14 cellular contexts compared by ENCODE assay signal in the genomic region with DNA sequence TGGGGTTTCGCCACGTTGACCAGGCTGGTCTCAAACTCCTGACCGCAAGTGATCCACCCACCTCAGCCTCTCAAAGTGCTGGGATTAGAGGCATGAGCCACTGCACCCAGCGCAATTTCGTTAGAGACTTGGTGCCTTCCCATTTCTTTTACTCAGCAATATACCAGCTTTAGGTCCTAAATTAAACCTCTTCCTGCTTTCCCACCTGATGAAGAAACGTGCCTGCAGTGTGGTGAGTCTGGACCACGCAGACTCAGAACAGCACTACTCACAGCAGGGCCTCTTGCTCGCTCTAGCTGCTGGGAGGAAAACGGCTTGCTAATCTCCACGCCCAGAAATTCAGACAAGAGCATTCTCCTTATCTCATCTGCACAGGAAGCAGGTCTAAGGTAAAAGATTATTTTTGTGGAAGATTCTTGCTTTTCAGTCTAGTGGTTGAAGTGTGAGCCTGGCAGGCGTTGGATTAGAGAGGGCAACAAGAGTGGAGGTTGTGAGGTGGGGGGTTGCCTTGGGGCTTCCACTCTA. TPM values are rescaled to one million over a fixed set of nuclear protein-coding genes. Genes with fewer than 3 reads are reported as not detected.
DNase-seq lines count a peak whose midpoint lies in the region; ATAC-seq, FAIRE-seq and TF ChIP-seq lines count a peak whose summit lies in the region.
"Had no signal": no experiment of that assay in that cellular context is flagged by ENCODE, and none has a peak within 500 bp of the region (broad histone marks: within the 10 kb centered on the region; RNA-seq: fewer than 3 reads in every experiment).

A gene (plus strand): TSS at position 248 of the 525 bp plus-strand sequence. CDS start 25,346 bp downstream, outside the sequence.

- TF ChIP-seq RAD21 in HepG2 (CRISPR knock-in tag; IDR thresholded peaks at IDR 0.05) = no peak

- no peak for TF ChIP-seq POLR2A in HepG2 (IDR thresholded peaks at IDR 0.05; ENCODE audit: insufficient read depth in 1 of 2, low read depth in 2 of 2, low read length in 2 of 2)

- peak within 1 kb of the TSS; percentile 24; the same call in 1 of the 2 replicates for H3K4me2 ChIP-seq in HepG2 (ENCODE audit: low read depth, low read length)

- H3K27ac ChIP-seq in HepG2 (ENCODE audit: extremely low read length, insufficient read depth, low read length) = no peak within 1 kb of the TSS
- H3K27ac ChIP-seq in substantia nigra (ENCODE audit: low read depth, low read length, poor library complexity, severe bottlenecking) = peak within 1 kb of the TSS; percentile 58
- no peak within 1 kb of the TSS for H3K27ac ChIP-seq in coronary artery
- H3K27ac ChIP-seq: GM23248 had no signal

- no peak within 1 kb of the TSS for H2AFZ ChIP-seq in HepG2 (ENCODE audit: low read length)
- H2AFZ ChIP-seq: GM23248 had no signal

- BruUV-seq in HepG2 (replicated peaks; lab: Mats Ljungman, UMichigan) = no TSS peak

- no peak within 1 kb of the TSS for H3K9ac ChIP-seq in HepG2 (ENCODE audit: insufficient read depth, low read depth, low read length)
- H3K9ac ChIP-seq: GM23248 had no signal

- no peaks in the 10 kb centered on the region; a peak in 1 of 5 replicates for H3K27me3 ChIP-seq in HepG2 (ENCODE audit: control insufficient read depth in 1 of 2, insufficient read depth in 2 of 2, low read length in 2 of 2)
- H3K27me3 ChIP-seq: colonic mucosa had no signal

- H3K9me3 ChIP-seq in HepG2 (ENCODE audit: low read length) = no peaks in the 10 kb centered on the region
- H3K9me3 ChIP-seq: colonic mucosa had no signal

- DNase-seq in activated CD8-positive, alpha-beta memory T cell treated with anti-CD3 and anti-CD28 coated beads for 24 hours = peak; percentile 61
- no peak for DNase-seq in activated CD8-positive, alpha-beta memory T cell treated with anti-CD3 and anti-CD28 coated beads, Interleukin-2, amount 50 U/mL, for 4 hours
- peak; percentile 21 for DNase-seq in activated T-cell treated with anti-CD3 and anti-CD28 coated beads for 48 hours (ENCODE audit: low read depth)
- DNase-seq in HepG2 (ENCODE audit: low spot score) = no peak
- no peak for DNase-seq in substantia nigra (lab: John Stamatoyannopoulos, UW)
- no peak for DNase-seq in omental fat pad (ENCODE audit: low spot score)
- no peak for DNase-seq in coronary artery (ENCODE audit: low spot score)
- DNase-seq: 8988T, colonic mucosa, GM23248 had no signal

- intact Hi-C loops in HepG2 (cut with micrococcal nuclease; ENCODE audit: unreplicated experiment) = no loop called here

- 50% methylated on average over 9 of the region's 11 CpGs for WGBS in HepG2 (ENCODE audit: low lambda C conversion rate)

- FAIRE-seq in HepG2 (lab: Jason Lieb, UNC) = no peak
- FAIRE-seq: islet of Langerhans had no signal

- H3K79me2 ChIP-seq in HepG2 (ENCODE audit: insufficient read depth, low read length) = no peaks in the 10 kb centered on the region

- CTCF ChIA-PET in HepG2 (lab: Yijun Ruan, JAX; ENCODE audit: low intra/inter-chr PET ratio, low total read pairs) = no interaction called here

- H4K20me1 ChIP-seq in HepG2 (ENCODE audit: insufficient read depth, low read length) = no peaks in the 10 kb centered on the region

- in situ Hi-C loops in HepG2 (cut with HindIII; ENCODE audit: extremely low pct_ligation_motif_present, low pct_unique_long_range_greater_than_20kb) = no loop called here

- no peak for TF ChIP-seq EP300 in HepG2 (IDR thresholded peaks at IDR 0.05; ENCODE audit: low read depth in 2 of 2, low read length in 2 of 2)
- no peak for TF ChIP-seq EP300 in HepG2 (CRISPR knock-in tag; IDR thresholded peaks at IDR 0.05; ENCODE audit: borderline replicate concordance)

- POLR2A ChIA-PET in HepG2 (lab: Yijun Ruan, JAX) = no interaction called here

- TF ChIP-seq CTCF in HepG2 (CRISPR knock-in tag; IDR thresholded peaks at IDR 0.05) (no peak), omental fat pad (IDR thresholded peaks at IDR 0.05) (no peak), coronary artery (IDR thresholded peaks at IDR 0.05) (no peak)

- peaks cover 9% of the 10 kb centered on the region; the same call in 1 of the 2 replicates for H3K4me1 ChIP-seq in HepG2 (ENCODE audit: insufficient read depth, low read length)
- H3K4me1 ChIP-seq: colonic mucosa had no signal

- no peak within 1 kb of the TSS for H3K4me3 ChIP-seq in HepG2 (replicated peaks in 1 of 3; ENCODE audit: insufficient read depth in 1 of 3, low read depth in 2 of 3, low read length in 3 of 3)
- H3K4me3 ChIP-seq in coronary artery = no peak within 1 kb of the TSS
- H3K4me3 ChIP-seq: colonic mucosa, GM23248, skin epidermis had no signal

- peak; percentile 49 for ATAC-seq in HepG2
- no peak for ATAC-seq in omental fat pad (ENCODE audit: low FRiP score)
- no peak for ATAC-seq in HG03196 (IDR thresholded peaks at IDR 0.05; ENCODE audit: unreplicated experiment)
- ATAC-seq: SK-N-SH treated with all-trans-retinoic acid at 6 μM for 48 hours had no signal

- no peaks in the 10 kb centered on the region for H3K36me3 ChIP-seq in HepG2 (replicated peaks in 1 of 2; ENCODE audit: control insufficient read depth in 1 of 2, insufficient read depth in 2 of 2, low read length in 2 of 2)
- H3K36me3 ChIP-seq: colonic mucosa had no signal

TF ChIP-seq in HepG2, 621 proteins besides CTCF, POLR2A, EP300 and RAD21:
- TF ChIP-seq ZNF12 (CRISPR knock-in tag; IDR thresholded peaks at IDR 0.05) (peak; percentile 85), HNRNPLL (IDR thresholded peaks at IDR 0.05; ENCODE audit: low read depth, low read length, poor library complexity, severe bottlenecking) (no peak)

RNA-seq across cellular contexts. Expression of the gene that starts here (rescaled TPM):
- total RNA-seq in HepG2 (2016; rRNA removed; fragmentation: Illumina TruSeq; extraction: Trizol) (not detected in 2 replicates), omental fat pad (1 to 10 TPM in 1 of 4 donors, under 1 TPM in 2, not detected in 1; 0.36 to 1.7 (median 0.37) TPM)
- not detected in 2 replicates for total RNA-seq in HepG2 (2016; cell fraction: cytosol; rRNA removed; fragmentation: Illumina TruSeq; extraction: Trizol; ENCODE audit: low read depth)
- total RNA-seq in HepG2 (2016; cell fraction: insoluble cytoplasmic fraction; rRNA removed; fragmentation: Illumina TruSeq; extraction: Trizol) = not detected in 2 replicates
- not detected in 2 replicates for total RNA-seq in HepG2 (2016; cell fraction: membrane; rRNA removed; fragmentation: Illumina TruSeq; extraction: Trizol)
- not detected in 2 replicates for total RNA-seq in HepG2 (2016; cell fraction: nucleus; rRNA removed; fragmentation: Illumina TruSeq; extraction: Trizol)
- polyA plus RNA-seq in HepG2 (2011; rRNA removed) = 0.17 and 0.22 TPM in 2 replicates
- polyA plus RNA-seq in HepG2 (2011; cell fraction: cytosol; rRNA removed) = 0.08 and 0.20 TPM in 2 replicates
- 0.36 TPM in 1 of 2 replicates, not detected in the other for polyA plus RNA-seq in HepG2 (2011; cell fraction: nucleus; rRNA removed)
- 0.12 TPM in 1 of 2 replicates, not detected in the other for polyA plus RNA-seq in HepG2 (2012)
- polyA plus RNA-seq in HepG2 (2016; cell fraction: cytosol; fragmentation: Illumina TruSeq; extraction: Trizol; ENCODE audit: low read depth) = not detected in 2 replicates
- polyA plus RNA-seq in HepG2 (2016; cell fraction: insoluble cytoplasmic fraction; fragmentation: Illumina TruSeq; extraction: Trizol; ENCODE audit: low read depth) = not detected in 2 replicates
- polyA plus RNA-seq in HepG2 (2016; cell fraction: membrane; fragmentation: Illumina TruSeq; extraction: Trizol; ENCODE audit: low read depth) = not detected in 2 replicates
- not detected in 2 replicates for polyA plus RNA-seq in HepG2 (2016; cell fraction: nucleus; fragmentation: Illumina TruSeq; extraction: Trizol; ENCODE audit: insufficient read depth, low read depth)
- not detected in 2 replicates for polyA minus RNA-seq in HepG2 (2011; rRNA and poly(A)+ RNA removed; ENCODE audit: low replicate concordance)
- not detected in 2 replicates for polyA minus RNA-seq in HepG2 (2011; cell fraction: cytosol; rRNA and poly(A)+ RNA removed)
- 1.1 TPM in 1 of 2 replicates, not detected in the other for polyA minus RNA-seq in HepG2 (2011; cell fraction: nucleus; rRNA and poly(A)+ RNA removed)
- total RNA-seq: colonic mucosa, GM23248 had no signal
- polyA plus RNA-seq: GM23248 had no signal

Comparison
In these comparisons a context has a peak if more than half of its experiments do, and no peak if none do; other contexts are left out.
1. DNase-seq: peak in activated CD8-positive, alpha-beta memory T cell treated with anti-CD3 and anti-CD28 coated beads for 24 hours (single experiment) and activated T-cell treated with anti-CD3 and anti-CD28 coated beads for 48 hours (single experiment); none in activated CD8-positive, alpha-beta memory T cell treated with anti-CD3 and anti-CD28 coated beads, Interleukin-2, amount 50 U/mL, for 4 hours (single experiment), HepG2 (single experiment), substantia nigra (0 of 49), omental fat pad (single experiment) and coronary artery (single experiment).